1 cellular context compared by ENCODE assay signal in the genomic region with DNA sequence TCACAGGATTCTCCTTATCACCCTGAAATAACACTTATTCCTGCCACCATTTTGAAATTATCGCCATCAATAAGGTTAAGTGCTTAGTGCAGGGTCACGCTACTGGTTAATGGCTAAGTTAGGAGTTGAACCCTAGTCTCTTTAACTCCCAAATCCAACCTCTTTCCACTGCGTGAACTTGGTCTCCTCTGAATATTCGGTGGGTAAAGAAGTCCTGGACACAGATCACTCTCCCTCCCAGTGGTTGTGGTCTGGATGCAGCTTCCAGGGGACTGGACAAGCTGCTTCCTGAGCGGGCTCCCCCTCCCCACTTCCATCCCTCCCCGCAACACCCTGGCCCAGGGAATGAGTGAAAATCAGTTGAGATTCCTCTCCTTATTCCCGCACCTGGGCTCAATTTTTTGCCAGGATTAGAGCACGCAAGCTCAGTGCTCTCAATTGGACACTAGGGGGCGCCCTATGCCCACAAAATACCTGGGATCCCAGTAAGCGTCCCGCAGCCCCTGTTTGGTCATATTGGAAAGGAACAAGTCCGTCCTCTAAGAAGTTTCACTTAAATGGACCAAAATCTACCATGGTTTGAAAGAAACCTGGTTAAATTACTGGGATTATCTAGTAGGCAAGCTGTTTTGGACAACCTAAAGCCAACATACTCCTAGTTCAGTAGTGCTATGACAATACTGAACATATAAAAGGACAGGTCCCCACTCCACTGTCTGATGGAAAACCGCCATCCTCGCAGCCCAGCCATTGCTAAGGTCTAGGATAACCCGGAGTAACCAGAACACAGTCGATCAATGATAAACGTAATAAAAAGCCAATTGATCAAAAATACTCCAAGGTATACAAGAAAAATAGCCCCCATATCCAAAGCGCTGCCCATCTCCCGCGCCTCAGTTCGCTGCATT.
A peak's percentile ranks its signal among the peaks of the same experiment; 100 is the strongest.
TF ChIP-seq lines count a peak whose summit lies in the region.

No MANE protein-coding gene starts in this region.

TF ChIP-seq in GM12878, 131 proteins besides CTCF, POLR2A, EP300 and RAD21:
- TF ChIP-seq, protein P1, sequence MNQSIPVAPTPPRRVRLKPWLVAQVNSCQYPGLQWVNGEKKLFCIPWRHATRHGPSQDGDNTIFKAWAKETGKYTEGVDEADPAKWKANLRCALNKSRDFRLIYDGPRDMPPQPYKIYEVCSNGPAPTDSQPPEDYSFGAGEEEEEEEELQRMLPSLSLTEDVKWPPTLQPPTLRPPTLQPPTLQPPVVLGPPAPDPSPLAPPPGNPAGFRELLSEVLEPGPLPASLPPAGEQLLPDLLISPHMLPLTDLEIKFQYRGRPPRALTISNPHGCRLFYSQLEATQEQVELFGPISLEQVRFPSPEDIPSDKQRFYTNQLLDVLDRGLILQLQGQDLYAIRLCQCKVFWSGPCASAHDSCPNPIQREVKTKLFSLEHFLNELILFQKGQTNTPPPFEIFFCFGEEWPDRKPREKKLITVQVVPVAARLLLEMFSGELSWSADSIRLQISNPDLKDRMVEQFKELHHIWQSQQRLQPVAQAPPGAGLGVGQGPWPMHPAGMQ (IDR thresholded peaks at IDR 0.05; ENCODE audit: borderline replicate concordance), result no peak
- TF ChIP-seq SMC3 (IDR thresholded peaks at IDR 0.05; ENCODE audit: borderline replicate concordance, low read length), result peak; percentile 51
